2 cellular contexts compared by ENCODE assay signal in the genomic region with DNA sequence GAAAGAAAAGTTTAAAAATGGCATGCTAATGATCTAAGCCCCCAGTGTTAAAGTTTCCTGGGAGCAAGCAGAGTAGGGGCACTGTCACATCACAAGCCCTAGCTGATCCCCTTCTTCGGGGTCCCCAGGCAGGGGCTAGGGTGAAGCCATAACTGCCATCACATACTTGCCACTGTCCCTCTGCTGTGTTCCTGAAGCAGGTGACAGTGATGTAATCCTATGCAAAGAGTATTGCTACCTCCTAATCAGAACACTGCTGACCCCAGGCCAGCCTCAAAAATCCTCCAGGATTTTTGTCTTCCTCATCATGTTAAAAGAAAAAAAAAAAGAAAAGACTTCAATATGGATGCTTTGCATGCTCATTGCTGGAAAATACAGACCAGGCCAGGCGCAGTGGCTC.
TF ChIP-seq lines count a peak whose summit lies in the region.

No MANE protein-coding gene starts in this region.

TF ChIP-seq in SK-N-SH, 30 proteins besides CTCF, POLR2A, EP300 and RAD21 (continued from another document):
- TF ChIP-seq GATA2 (CRISPR knock-in tag; IDR thresholded peaks at IDR 0.05) (no peak), TEAD4 (IDR thresholded peaks at IDR 0.05; ENCODE audit: borderline replicate concordance, insufficient read depth) (no peak), NFIC (IDR thresholded peaks at IDR 0.05; ENCODE audit: borderline replicate concordance) (no peak), FOXM1 (IDR thresholded peaks at IDR 0.05; ENCODE audit: low read depth) (no peak), NRF1 (IDR thresholded peaks at IDR 0.05; ENCODE audit: low read depth, low read length) (no peak), EZH2phosphoT487 (IDR thresholded peaks at IDR 0.05; ENCODE audit: borderline replicate concordance, low read depth) (no peak), POLR2AphosphoS5 (IDR thresholded peaks at IDR 0.05; ENCODE audit: low read depth, low read length) (no peak), RCOR1 (IDR thresholded peaks at IDR 0.05; ENCODE audit: low read length) (no peak), SIN3A (IDR thresholded peaks at IDR 0.05; ENCODE audit: borderline replicate concordance, low read depth, low read length) (no peak), YY1 (IDR thresholded peaks at IDR 0.05; ENCODE audit: low read depth) (no peak), RFX5 (IDR thresholded peaks at IDR 0.05; ENCODE audit: low read length) (no peak)
- TF ChIP-seq, protein P1, sequence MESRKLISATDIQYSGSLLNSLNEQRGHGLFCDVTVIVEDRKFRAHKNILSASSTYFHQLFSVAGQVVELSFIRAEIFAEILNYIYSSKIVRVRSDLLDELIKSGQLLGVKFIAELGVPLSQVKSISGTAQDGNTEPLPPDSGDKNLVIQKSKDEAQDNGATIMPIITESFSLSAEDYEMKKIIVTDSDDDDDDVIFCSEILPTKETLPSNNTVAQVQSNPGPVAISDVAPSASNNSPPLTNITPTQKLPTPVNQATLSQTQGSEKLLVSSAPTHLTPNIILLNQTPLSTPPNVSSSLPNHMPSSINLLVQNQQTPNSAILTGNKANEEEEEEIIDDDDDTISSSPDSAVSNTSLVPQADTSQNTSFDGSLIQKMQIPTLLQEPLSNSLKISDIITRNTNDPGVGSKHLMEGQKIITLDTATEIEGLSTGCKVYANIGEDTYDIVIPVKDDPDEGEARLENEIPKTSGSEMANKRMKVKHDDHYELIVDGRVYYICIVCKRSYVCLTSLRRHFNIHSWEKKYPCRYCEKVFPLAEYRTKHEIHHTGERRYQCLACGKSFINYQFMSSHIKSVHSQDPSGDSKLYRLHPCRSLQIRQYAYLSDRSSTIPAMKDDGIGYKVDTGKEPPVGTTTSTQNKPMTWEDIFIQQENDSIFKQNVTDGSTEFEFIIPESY (IDR thresholded peaks at IDR 0.05; ENCODE audit: borderline replicate concordance, low read depth) = no peak
- TF ChIP-seq, protein P2, sequence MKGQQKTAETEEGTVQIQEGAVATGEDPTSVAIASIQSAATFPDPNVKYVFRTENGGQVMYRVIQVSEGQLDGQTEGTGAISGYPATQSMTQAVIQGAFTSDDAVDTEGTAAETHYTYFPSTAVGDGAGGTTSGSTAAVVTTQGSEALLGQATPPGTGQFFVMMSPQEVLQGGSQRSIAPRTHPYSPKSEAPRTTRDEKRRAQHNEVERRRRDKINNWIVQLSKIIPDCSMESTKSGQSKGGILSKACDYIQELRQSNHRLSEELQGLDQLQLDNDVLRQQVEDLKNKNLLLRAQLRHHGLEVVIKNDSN (IDR thresholded peaks at IDR 0.05; ENCODE audit: borderline replicate concordance, low read depth) = no peak
- TF ChIP-seq, protein P3, sequence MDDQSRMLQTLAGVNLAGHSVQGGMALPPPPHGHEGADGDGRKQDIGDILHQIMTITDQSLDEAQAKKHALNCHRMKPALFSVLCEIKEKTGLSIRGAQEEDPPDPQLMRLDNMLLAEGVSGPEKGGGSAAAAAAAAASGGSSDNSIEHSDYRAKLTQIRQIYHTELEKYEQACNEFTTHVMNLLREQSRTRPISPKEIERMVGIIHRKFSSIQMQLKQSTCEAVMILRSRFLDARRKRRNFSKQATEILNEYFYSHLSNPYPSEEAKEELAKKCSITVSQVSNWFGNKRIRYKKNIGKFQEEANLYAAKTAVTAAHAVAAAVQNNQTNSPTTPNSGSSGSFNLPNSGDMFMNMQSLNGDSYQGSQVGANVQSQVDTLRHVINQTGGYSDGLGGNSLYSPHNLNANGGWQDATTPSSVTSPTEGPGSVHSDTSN (IDR thresholded peaks at IDR 0.05) = no peak
- TF ChIP-seq, protein P4, sequence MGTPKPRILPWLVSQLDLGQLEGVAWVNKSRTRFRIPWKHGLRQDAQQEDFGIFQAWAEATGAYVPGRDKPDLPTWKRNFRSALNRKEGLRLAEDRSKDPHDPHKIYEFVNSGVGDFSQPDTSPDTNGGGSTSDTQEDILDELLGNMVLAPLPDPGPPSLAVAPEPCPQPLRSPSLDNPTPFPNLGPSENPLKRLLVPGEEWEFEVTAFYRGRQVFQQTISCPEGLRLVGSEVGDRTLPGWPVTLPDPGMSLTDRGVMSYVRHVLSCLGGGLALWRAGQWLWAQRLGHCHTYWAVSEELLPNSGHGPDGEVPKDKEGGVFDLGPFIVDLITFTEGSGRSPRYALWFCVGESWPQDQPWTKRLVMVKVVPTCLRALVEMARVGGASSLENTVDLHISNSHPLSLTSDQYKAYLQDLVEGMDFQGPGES (IDR thresholded peaks at IDR 0.05; ENCODE audit: low read depth, low read length) = no peak
TF ChIP-seq in SK-N-SH: peak in this region for 0.

TF ChIP-seq in SK-N-SH treated with all-trans-retinoic acid at 6 μM for 48 hours, 23 proteins besides CTCF, POLR2A, EP300 and RAD21 (continued from another document):
- TF ChIP-seq, protein P5, sequence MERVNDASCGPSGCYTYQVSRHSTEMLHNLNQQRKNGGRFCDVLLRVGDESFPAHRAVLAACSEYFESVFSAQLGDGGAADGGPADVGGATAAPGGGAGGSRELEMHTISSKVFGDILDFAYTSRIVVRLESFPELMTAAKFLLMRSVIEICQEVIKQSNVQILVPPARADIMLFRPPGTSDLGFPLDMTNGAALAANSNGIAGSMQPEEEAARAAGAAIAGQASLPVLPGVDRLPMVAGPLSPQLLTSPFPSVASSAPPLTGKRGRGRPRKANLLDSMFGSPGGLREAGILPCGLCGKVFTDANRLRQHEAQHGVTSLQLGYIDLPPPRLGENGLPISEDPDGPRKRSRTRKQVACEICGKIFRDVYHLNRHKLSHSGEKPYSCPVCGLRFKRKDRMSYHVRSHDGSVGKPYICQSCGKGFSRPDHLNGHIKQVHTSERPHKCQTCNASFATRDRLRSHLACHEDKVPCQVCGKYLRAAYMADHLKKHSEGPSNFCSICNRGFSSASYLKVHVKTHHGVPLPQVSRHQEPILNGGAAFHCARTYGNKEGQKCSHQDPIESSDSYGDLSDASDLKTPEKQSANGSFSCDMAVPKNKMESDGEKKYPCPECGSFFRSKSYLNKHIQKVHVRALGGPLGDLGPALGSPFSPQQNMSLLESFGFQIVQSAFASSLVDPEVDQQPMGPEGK (CRISPR knock-in tag; IDR thresholded peaks at IDR 0.05; ENCODE audit: borderline replicate concordance) = no peak
- TF ChIP-seq, protein P6, sequence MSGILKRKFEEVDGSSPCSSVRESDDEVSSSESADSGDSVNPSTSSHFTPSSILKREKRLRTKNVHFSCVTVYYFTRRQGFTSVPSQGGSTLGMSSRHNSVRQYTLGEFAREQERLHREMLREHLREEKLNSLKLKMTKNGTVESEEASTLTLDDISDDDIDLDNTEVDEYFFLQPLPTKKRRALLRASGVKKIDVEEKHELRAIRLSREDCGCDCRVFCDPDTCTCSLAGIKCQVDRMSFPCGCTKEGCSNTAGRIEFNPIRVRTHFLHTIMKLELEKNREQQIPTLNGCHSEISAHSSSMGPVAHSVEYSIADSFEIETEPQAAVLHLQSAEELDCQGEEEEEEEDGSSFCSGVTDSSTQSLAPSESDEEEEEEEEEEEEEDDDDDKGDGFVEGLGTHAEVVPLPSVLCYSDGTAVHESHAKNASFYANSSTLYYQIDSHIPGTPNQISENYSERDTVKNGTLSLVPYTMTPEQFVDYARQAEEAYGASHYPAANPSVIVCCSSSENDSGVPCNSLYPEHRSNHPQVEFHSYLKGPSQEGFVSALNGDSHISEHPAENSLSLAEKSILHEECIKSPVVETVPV (CRISPR knock-in tag; IDR thresholded peaks at IDR 0.05) = no peak
- TF ChIP-seq SNAI2 (CRISPR knock-in tag; IDR thresholded peaks at IDR 0.05) (no peak), BACH2 (CRISPR knock-in tag; IDR thresholded peaks at IDR 0.05; ENCODE audit: borderline replicate concordance) (no peak), TOX (CRISPR knock-in tag; IDR thresholded peaks at IDR 0.05; ENCODE audit: borderline replicate concordance) (no peak), ZNF8 (CRISPR knock-in tag; IDR thresholded peaks at IDR 0.05) (no peak), ESRRG (CRISPR knock-in tag; IDR thresholded peaks at IDR 0.05) (no peak), PPARA (CRISPR knock-in tag; IDR thresholded peaks at IDR 0.05; ENCODE audit: borderline replicate concordance) (no peak), CSDC2 (CRISPR knock-in tag; IDR thresholded peaks at IDR 0.05) (no peak), GLIS3 (CRISPR knock-in tag; IDR thresholded peaks at IDR 0.05) (no peak)
